In the genomic region with DNA sequence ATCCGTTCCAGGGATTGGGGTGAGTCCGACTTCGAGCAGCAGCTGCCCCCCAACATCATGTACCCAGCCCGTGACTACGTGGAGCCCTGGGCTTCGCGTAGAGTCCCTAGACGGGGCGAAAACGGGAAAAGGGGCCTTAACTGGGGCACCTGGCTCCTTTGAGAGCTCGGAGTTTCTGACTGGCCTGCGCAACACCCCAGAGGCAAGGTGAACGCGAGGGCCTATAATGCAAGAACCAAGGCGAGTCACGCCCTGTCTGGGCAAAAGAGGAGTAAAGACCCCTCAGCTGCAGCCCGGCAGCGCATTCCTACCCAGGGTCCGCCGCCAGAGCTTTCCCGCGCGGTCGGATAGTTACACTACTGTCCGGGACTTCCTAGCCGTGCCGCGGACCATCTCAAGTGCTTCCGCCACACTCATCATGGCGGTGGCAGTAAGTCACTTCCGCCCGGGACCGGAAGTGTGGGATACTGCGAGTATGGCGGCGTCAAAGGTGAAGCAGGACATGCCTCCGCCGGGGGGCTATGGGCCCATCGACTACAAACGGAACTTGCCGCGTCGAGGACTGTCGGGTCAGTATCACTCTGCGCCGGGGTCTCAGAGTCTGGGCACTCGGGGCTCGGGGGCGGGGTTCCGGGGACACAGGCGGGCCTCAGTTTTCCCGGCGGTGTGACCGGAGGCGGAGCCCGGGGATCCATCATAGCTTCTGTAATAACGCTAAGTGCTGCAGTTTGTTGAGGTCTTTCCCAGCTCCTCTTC, we compare ENCODE assay signal across 1 cellular context.
TF ChIP-seq lines count a peak whose summit lies in the region.

TSS of gene NDUFA13 (plus strand) at position 462 of the 756 bp plus-strand sequence. CDS start at position 476, 14 bp downstream.

TF ChIP-seq in K562, 482 proteins besides CTCF, POLR2A, EP300 and RAD21 (continued from another document and continues in another):
- TF ChIP-seq, protein P1, sequence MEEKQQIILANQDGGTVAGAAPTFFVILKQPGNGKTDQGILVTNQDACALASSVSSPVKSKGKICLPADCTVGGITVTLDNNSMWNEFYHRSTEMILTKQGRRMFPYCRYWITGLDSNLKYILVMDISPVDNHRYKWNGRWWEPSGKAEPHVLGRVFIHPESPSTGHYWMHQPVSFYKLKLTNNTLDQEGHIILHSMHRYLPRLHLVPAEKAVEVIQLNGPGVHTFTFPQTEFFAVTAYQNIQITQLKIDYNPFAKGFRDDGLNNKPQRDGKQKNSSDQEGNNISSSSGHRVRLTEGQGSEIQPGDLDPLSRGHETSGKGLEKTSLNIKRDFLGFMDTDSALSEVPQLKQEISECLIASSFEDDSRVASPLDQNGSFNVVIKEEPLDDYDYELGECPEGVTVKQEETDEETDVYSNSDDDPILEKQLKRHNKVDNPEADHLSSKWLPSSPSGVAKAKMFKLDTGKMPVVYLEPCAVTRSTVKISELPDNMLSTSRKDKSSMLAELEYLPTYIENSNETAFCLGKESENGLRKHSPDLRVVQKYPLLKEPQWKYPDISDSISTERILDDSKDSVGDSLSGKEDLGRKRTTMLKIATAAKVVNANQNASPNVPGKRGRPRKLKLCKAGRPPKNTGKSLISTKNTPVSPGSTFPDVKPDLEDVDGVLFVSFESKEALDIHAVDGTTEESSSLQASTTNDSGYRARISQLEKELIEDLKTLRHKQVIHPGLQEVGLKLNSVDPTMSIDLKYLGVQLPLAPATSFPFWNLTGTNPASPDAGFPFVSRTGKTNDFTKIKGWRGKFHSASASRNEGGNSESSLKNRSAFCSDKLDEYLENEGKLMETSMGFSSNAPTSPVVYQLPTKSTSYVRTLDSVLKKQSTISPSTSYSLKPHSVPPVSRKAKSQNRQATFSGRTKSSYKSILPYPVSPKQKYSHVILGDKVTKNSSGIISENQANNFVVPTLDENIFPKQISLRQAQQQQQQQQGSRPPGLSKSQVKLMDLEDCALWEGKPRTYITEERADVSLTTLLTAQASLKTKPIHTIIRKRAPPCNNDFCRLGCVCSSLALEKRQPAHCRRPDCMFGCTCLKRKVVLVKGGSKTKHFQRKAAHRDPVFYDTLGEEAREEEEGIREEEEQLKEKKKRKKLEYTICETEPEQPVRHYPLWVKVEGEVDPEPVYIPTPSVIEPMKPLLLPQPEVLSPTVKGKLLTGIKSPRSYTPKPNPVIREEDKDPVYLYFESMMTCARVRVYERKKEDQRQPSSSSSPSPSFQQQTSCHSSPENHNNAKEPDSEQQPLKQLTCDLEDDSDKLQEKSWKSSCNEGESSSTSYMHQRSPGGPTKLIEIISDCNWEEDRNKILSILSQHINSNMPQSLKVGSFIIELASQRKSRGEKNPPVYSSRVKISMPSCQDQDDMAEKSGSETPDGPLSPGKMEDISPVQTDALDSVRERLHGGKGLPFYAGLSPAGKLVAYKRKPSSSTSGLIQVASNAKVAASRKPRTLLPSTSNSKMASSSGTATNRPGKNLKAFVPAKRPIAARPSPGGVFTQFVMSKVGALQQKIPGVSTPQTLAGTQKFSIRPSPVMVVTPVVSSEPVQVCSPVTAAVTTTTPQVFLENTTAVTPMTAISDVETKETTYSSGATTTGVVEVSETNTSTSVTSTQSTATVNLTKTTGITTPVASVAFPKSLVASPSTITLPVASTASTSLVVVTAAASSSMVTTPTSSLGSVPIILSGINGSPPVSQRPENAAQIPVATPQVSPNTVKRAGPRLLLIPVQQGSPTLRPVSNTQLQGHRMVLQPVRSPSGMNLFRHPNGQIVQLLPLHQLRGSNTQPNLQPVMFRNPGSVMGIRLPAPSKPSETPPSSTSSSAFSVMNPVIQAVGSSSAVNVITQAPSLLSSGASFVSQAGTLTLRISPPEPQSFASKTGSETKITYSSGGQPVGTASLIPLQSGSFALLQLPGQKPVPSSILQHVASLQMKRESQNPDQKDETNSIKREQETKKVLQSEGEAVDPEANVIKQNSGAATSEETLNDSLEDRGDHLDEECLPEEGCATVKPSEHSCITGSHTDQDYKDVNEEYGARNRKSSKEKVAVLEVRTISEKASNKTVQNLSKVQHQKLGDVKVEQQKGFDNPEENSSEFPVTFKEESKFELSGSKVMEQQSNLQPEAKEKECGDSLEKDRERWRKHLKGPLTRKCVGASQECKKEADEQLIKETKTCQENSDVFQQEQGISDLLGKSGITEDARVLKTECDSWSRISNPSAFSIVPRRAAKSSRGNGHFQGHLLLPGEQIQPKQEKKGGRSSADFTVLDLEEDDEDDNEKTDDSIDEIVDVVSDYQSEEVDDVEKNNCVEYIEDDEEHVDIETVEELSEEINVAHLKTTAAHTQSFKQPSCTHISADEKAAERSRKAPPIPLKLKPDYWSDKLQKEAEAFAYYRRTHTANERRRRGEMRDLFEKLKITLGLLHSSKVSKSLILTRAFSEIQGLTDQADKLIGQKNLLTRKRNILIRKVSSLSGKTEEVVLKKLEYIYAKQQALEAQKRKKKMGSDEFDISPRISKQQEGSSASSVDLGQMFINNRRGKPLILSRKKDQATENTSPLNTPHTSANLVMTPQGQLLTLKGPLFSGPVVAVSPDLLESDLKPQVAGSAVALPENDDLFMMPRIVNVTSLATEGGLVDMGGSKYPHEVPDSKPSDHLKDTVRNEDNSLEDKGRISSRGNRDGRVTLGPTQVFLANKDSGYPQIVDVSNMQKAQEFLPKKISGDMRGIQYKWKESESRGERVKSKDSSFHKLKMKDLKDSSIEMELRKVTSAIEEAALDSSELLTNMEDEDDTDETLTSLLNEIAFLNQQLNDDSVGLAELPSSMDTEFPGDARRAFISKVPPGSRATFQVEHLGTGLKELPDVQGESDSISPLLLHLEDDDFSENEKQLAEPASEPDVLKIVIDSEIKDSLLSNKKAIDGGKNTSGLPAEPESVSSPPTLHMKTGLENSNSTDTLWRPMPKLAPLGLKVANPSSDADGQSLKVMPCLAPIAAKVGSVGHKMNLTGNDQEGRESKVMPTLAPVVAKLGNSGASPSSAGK (IDR thresholded peaks at IDR 0.05), result peak; percentile 75
- TF ChIP-seq SP2 (IDR thresholded peaks at IDR 0.05; ENCODE audit: extremely low read depth, low read depth, low read length, poor library complexity, severe bottlenecking) (no peak), ZC3H11A (IDR thresholded peaks at IDR 0.05; ENCODE audit: low read depth, low read length) (no peak), XRCC5 (IDR thresholded peaks at IDR 0.05; ENCODE audit: low read depth, low read length) (no peak; the same call in 1 of the 2 replicates), CC2D1A (IDR thresholded peaks at IDR 0.05) (no peak), GTF2E2 (tag; IDR thresholded peaks at IDR 0.05) (peak; percentile 76; the same call in 1 of the 2 replicates), HEY1 (CRISPR knock-in tag; IDR thresholded peaks at IDR 0.05; ENCODE audit: borderline replicate concordance) (no peak), ZNF589 (CRISPR knock-in tag; IDR thresholded peaks at IDR 0.05; ENCODE audit: low read depth) (no peak), ZNF436 (CRISPR knock-in tag; IDR thresholded peaks at IDR 0.05) (no peak), FOXP4 (CRISPR knock-in tag; IDR thresholded peaks at IDR 0.05; ENCODE audit: borderline replicate concordance) (0 out of 2 replicates have a peak, but pooled peaks have one; percentile 32), FOXP1 (CRISPR knock-in tag; IDR thresholded peaks at IDR 0.05) (no peak), GTF3C2 (IDR thresholded peaks at IDR 0.05; ENCODE audit: borderline replicate concordance, extremely low read depth, insufficient read length) (no peak), KLF1 (tag; IDR thresholded peaks at IDR 0.05) (no peak; the same call in none of the 2 replicates), ZNF507 (tag; conservative IDR thresholded peaks at IDR 0.05) (no peak), ZNF77 (CRISPR knock-in tag; IDR thresholded peaks at IDR 0.05) (no peak), HES1 (IDR thresholded peaks at IDR 0.05; ENCODE audit: low read depth) (no peak), HNRNPK (IDR thresholded peaks at IDR 0.05; ENCODE audit: low read depth, low read length, poor library complexity, severe bottlenecking) (no peak), CHAMP1 (IDR thresholded peaks at IDR 0.05) (no peak), DMBX1 (CRISPR knock-in tag; IDR thresholded peaks at IDR 0.05; ENCODE audit: borderline replicate concordance) (no peak)
- TF ChIP-seq, protein P2, sequence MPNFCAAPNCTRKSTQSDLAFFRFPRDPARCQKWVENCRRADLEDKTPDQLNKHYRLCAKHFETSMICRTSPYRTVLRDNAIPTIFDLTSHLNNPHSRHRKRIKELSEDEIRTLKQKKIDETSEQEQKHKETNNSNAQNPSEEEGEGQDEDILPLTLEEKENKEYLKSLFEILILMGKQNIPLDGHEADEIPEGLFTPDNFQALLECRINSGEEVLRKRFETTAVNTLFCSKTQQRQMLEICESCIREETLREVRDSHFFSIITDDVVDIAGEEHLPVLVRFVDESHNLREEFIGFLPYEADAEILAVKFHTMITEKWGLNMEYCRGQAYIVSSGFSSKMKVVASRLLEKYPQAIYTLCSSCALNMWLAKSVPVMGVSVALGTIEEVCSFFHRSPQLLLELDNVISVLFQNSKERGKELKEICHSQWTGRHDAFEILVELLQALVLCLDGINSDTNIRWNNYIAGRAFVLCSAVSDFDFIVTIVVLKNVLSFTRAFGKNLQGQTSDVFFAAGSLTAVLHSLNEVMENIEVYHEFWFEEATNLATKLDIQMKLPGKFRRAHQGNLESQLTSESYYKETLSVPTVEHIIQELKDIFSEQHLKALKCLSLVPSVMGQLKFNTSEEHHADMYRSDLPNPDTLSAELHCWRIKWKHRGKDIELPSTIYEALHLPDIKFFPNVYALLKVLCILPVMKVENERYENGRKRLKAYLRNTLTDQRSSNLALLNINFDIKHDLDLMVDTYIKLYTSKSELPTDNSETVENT (CRISPR knock-in tag; IDR thresholded peaks at IDR 0.05), result peak; percentile 60; the same call in 1 of the 2 replicates
- TF ChIP-seq, protein P3, sequence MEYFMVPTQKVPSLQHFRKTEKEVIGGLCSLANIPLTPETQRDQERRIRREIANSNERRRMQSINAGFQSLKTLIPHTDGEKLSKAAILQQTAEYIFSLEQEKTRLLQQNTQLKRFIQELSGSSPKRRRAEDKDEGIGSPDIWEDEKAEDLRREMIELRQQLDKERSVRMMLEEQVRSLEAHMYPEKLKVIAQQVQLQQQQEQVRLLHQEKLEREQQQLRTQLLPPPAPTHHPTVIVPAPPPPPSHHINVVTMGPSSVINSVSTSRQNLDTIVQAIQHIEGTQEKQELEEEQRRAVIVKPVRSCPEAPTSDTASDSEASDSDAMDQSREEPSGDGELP (CRISPR knock-in tag; IDR thresholded peaks at IDR 0.05; ENCODE audit: borderline replicate concordance), result peak; percentile 32; the same call in 1 of the 2 replicates
- TF ChIP-seq, protein P4, sequence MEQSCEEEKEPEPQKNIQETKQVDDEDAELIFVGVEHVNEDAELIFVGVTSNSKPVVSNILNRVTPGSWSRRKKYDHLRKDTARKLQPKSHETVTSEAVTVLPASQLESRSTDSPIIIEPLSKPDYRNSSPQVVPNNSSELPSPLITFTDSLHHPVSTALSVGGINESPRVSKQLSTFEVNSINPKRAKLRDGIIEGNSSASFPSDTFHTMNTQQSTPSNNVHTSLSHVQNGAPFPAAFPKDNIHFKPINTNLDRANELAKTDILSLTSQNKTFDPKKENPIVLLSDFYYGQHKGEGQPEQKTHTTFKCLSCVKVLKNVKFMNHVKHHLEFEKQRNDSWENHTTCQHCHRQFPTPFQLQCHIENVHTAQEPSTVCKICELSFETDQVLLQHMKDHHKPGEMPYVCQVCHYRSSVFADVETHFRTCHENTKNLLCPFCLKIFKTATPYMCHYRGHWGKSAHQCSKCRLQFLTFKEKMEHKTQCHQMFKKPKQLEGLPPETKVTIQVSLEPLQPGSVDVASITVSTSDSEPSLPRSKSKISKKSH (CRISPR knock-in tag; IDR thresholded peaks at IDR 0.05), result no peak
